1 cellular context compared by ENCODE assay signal in the genomic region with DNA sequence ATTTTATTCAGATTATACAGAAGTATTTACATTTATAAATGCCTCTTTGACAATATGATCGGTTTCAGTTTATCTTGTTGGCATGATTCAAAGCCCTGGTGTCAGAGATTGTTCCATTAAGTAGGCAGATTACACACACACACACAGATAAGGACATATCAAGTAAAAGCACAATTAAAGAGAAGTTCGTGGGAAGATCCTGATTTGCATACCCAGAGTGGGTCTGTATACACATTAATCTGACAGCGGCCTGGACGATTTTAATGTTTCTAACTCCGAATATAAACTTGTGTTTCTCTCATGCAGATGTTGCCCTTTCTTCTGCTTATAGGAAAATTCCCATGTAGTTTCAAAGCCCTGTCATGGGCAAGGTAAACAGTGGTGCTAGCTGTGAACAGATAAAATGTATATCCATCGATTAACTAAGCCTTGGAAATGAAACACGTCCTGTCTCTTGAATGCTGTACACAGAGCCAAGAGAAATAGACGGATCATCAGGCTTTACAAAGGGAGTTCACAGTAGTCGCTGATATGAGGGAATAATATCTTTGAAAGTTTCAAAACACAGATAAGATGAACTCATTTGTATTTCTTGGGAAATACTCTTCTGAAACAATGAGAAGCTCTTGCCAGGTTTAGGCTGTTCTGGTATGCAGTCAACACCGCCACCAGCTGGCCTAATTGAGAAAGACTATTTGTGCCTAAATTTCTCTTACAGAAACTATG.
TF ChIP-seq lines count a peak whose summit lies in the region.

No MANE protein-coding gene starts in this region.

TF ChIP-seq in HepG2, 621 proteins besides CTCF, POLR2A, EP300 and RAD21 (continued from another document):
- TF ChIP-seq CERS6 (CRISPR knock-in tag; IDR thresholded peaks at IDR 0.05): no peak
- TF ChIP-seq ELF1 (CRISPR knock-in tag; IDR thresholded peaks at IDR 0.05): no peak
- TF ChIP-seq, protein P1, sequence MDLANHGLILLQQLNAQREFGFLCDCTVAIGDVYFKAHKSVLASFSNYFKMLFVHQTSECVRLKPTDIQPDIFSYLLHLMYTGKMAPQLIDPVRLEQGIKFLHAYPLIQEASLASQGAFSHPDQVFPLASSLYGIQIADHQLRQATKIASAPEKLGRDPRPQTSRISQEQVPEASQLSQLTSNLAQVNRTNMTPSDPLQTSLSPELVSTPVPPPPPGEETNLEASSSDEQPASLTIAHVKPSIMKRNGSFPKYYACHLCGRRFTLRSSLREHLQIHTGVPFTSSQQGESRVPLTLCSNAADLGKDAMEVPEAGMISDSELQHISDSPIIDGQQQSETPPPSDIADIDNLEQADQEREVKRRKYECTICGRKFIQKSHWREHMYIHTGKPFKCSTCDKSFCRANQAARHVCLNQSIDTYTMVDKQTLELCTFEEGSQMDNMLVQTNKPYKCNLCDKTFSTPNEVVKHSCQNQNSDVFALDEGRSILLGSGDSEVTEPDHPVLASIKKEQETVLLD (CRISPR knock-in tag; IDR thresholded peaks at IDR 0.05; ENCODE audit: low read depth): no peak
- TF ChIP-seq, protein P2, sequence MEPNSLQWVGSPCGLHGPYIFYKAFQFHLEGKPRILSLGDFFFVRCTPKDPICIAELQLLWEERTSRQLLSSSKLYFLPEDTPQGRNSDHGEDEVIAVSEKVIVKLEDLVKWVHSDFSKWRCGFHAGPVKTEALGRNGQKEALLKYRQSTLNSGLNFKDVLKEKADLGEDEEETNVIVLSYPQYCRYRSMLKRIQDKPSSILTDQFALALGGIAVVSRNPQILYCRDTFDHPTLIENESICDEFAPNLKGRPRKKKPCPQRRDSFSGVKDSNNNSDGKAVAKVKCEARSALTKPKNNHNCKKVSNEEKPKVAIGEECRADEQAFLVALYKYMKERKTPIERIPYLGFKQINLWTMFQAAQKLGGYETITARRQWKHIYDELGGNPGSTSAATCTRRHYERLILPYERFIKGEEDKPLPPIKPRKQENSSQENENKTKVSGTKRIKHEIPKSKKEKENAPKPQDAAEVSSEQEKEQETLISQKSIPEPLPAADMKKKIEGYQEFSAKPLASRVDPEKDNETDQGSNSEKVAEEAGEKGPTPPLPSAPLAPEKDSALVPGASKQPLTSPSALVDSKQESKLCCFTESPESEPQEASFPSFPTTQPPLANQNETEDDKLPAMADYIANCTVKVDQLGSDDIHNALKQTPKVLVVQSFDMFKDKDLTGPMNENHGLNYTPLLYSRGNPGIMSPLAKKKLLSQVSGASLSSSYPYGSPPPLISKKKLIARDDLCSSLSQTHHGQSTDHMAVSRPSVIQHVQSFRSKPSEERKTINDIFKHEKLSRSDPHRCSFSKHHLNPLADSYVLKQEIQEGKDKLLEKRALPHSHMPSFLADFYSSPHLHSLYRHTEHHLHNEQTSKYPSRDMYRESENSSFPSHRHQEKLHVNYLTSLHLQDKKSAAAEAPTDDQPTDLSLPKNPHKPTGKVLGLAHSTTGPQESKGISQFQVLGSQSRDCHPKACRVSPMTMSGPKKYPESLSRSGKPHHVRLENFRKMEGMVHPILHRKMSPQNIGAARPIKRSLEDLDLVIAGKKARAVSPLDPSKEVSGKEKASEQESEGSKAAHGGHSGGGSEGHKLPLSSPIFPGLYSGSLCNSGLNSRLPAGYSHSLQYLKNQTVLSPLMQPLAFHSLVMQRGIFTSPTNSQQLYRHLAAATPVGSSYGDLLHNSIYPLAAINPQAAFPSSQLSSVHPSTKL (CRISPR knock-in tag; IDR thresholded peaks at IDR 0.05): peak; percentile 49; the same call in 1 of the 2 replicates
- TF ChIP-seq MIXL1 (CRISPR knock-in tag; IDR thresholded peaks at IDR 0.05): peak; percentile 69; the same call in 1 of the 2 replicates
